24 cellular contexts compared by ENCODE assay signal in the genomic region with DNA sequence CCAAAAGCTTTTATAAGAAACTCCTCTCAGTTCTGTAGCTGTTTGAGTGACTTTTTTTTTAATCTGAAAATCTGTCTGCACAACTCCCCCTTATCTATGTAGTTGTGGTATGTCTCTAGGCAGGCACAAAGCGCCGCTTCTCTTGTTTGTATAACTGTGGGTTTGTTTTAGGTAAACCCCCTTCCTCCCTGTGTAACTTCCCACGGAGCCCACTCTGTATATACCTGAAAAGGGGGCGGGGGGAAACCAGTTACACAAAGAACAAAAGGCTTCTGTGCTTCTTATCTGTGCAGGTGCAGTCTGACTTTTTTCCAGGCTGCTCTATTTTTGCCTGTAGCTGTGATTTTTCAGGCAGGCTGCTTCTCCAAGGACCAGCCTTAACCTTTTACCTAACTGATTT. TPM values are rescaled to one million over a fixed set of nuclear protein-coding genes. Genes with fewer than 3 reads are reported as not detected.
"Had no signal": no experiment of that assay in that cellular context is flagged by ENCODE, and none has a peak within 500 bp of the region (broad histone marks: within the 10 kb centered on the region; RNA-seq: fewer than 3 reads in every experiment).

No MANE protein-coding gene starts in this region.

- H3K27ac ChIP-seq: SJSA1, SK-N-MC had no signal

- H3K9me3 ChIP-seq: SJSA1 had no signal

- H3K4me3 Mint-ChIP-seq: IgD-negative memory B cell had no signal

- H3K27me3 ChIP-seq: SJSA1 had no signal

- DNase-seq: KBM-7, MV-4-11, NCI-H1048, NCI-H1105, NCI-H1417, NCI-H1436 treated with DMSO at 0.1 percent for 48 hours, NCI-H1694, NCI-H187 treated with DMSO at 0.1 percent for 48 hours, NCI-H2029 treated with DMSO at 0.1 percent for 48 hours, NCI-H2171 treated with DMSO at 0.1 percent for 48 hours, NCI-H345, NCI-H446 treated with DMSO at 0.1 percent for 48 hours, NCI-H510A treated with DMSO at 0.1 percent for 48 hours, NCI-H526, NCI-H774, Right ventricle myocardium superior, RPMI8226, SIG-M5 had no signal

- H3K4me1 Mint-ChIP-seq: IgD-negative memory B cell had no signal

- H3K27me3 Mint-ChIP-seq: IgD-negative memory B cell had no signal

- H3K36me3 Mint-ChIP-seq: IgD-negative memory B cell had no signal

- H3K4me1 ChIP-seq: SJSA1 had no signal

- H3K36me3 ChIP-seq: SJSA1 had no signal

- H3K4me3 ChIP-seq: SJSA1, SK-N-MC had no signal

RNA-seq across cellular contexts. Expression of gene OR10AG1, which starts 13.2 kb away (rescaled TPM):
- total RNA-seq: HT1080, LHCN-M2, MCF 10A, Right ventricle myocardium superior, SJSA1 had no signal
- polyA plus RNA-seq: IgD-negative memory B cell had no signal

RNA-seq across cellular contexts. Expression of gene OR5I1, which starts 20.3 kb away (rescaled TPM):
- total RNA-seq: HT1080, LHCN-M2, MCF 10A, Right ventricle myocardium superior, SJSA1 had no signal
- polyA plus RNA-seq: IgD-negative memory B cell had no signal

RNA-seq across cellular contexts. Expression of gene OR5F1, which starts 37.9 kb away (rescaled TPM):
- total RNA-seq: HT1080, LHCN-M2, MCF 10A, Right ventricle myocardium superior, SJSA1 had no signal
- polyA plus RNA-seq: IgD-negative memory B cell had no signal

RNA-seq across cellular contexts. Expression of gene OR5W2, which starts 42.1 kb away (rescaled TPM):
- total RNA-seq: HT1080, LHCN-M2, MCF 10A, Right ventricle myocardium superior, SJSA1 had no signal
- polyA plus RNA-seq: IgD-negative memory B cell had no signal
